9 cellular contexts compared by ENCODE assay signal in the genomic region with DNA sequence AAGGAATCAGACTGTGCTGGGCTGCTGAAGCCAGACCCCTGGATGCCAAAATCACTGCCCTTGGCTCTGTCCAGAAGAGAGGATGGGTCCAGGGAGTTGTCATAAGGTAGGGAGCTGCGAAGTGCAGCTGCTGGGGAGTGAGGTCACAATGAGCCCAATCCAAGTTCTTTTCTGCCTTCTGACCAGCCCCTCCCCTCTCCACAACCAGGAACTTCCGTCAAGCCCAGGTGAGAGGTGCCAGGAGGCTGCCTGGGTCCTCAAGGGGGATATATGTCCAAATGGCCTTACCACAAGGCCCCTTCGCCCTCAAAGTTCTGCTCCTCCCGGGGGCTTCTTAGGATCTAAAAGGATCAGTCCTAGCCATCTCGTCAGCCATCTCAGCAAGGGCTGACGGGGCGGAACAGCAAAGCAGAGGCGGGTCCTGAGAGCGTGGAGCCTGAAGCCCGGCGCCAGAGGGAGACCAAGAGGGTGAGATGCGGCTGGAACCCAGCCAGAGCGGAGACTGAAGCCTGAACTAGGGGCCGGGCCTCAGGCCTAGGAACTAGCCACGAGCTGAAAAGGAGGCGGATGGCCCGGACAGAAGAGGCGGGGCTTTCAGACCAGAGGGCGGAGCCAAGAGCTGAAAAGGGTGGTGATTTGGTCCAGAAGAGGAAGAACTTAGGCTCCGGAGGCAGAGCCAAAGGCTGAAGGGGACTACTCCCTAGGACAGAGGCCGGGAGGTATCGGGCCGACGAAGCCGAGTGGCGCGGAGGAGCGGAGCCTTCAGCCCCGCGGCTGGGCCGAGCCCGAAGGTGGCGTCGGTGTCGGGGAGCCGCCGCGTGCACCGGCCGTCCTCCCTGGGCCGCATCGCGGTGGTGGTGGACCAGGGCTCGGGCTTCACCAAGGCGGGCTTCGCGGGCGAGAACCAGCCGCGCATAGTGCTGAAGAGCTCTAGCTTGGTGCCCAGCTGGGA. TPM values are rescaled to one million over a fixed set of nuclear protein-coding genes. Genes with fewer than 3 reads are reported as not detected.
DNase-seq lines count a peak whose midpoint lies in the region; ATAC-seq and TF ChIP-seq lines count a peak whose summit lies in the region.
"Had no signal": no experiment of that assay in that cellular context is flagged by ENCODE, and none has a peak within 500 bp of the region (broad histone marks: within the 10 kb centered on the region; RNA-seq: fewer than 3 reads in every experiment).

A gene (plus strand): TSS at position 651 of the 952 bp plus-strand sequence. CDS start 555 bp downstream, outside the sequence.

- H3K27me3 Mint-ChIP-seq in effector memory CD8-positive, alpha-beta T cell: no peaks in the 10 kb centered on the region

- peaks cover 32 to 35% of the 10 kb centered on the region in 2 donors for H3K4me1 Mint-ChIP-seq in effector memory CD8-positive, alpha-beta T cell (ENCODE audit: low read depth in 2 of 2)

- H3K36me3 Mint-ChIP-seq in effector memory CD8-positive, alpha-beta T cell (ENCODE audit: insufficient read depth): peaks cover 6% of the 10 kb centered on the region

- DNase-seq in AG10803 (ENCODE audit: low read depth): peak; percentile 95
- peak; percentile 98 for DNase-seq in NCI-H774 (lab: John Stamatoyannopoulos, UW)
- peak; percentile 62 to 83 (median 72) for DNase-seq in activated CD8-positive, alpha-beta memory T cell treated with anti-CD3 and anti-CD28 coated beads for 48 hours (ENCODE audit: low read depth in 2 of 3, low spot score in 2 of 3)
- peak; percentile 76 to 80 (median 80) for DNase-seq in effector memory CD8-positive, alpha-beta T cell
- DNase-seq in lung microvascular endothelial cell (ENCODE audit: low read depth in 2 of 2): peak; percentile 88 to 98
- peak; percentile 61 to 71 (median 68) for DNase-seq in stimulated activated CD4-positive, alpha-beta T cell treated with anti-CD3 and anti-CD28 coated beads, TNF-alpha, amount 100 ng/mL, for 4 hours (ENCODE audit: low read depth in 3 of 3)

- H3K9me3 Mint-ChIP-seq in effector memory CD8-positive, alpha-beta T cell: no peaks in the 10 kb centered on the region

- peak; percentile 43 for TF ChIP-seq CTCF in AG10803 (conservative IDR thresholded peaks at IDR 0.05; ENCODE audit: low read length)

- H3K4me3 ChIP-seq in AG10803 (ENCODE audit: low read length): peak within 1 kb of the TSS; percentile 47

- ATAC-seq in GM18909 (IDR thresholded peaks at IDR 0.05; ENCODE audit: poor library complexity, unreplicated experiment) (peak; percentile 76), HG03196 (IDR thresholded peaks at IDR 0.05; ENCODE audit: unreplicated experiment) (peak; percentile 58)
- peak; percentile 52 for ATAC-seq in effector memory CD8-positive, alpha-beta T cell (replicated peaks)

- H3K4me3 Mint-ChIP-seq in effector memory CD8-positive, alpha-beta T cell: peak within 1 kb of the TSS; percentile 98 to 100

- H3K27ac Mint-ChIP-seq in effector memory CD8-positive, alpha-beta T cell: peak within 1 kb of the TSS; percentile 95

RNA-seq across cellular contexts. Expression of the gene that starts here (rescaled TPM):
- total RNA-seq in lung microvascular endothelial cell: 1.3 and 1.6 TPM in 2 replicates
- total RNA-seq: M059J had no signal

Comparison
In these comparisons a context has a peak if more than half of its experiments do, and no peak if none do; other contexts are left out.
1. Peak in every context shown above with its lines: DNase-seq, ATAC-seq and H3K4me3 ChIP-seq.